Comparison of ENCODE assay signal across 9 cellular contexts in the genomic region with DNA sequence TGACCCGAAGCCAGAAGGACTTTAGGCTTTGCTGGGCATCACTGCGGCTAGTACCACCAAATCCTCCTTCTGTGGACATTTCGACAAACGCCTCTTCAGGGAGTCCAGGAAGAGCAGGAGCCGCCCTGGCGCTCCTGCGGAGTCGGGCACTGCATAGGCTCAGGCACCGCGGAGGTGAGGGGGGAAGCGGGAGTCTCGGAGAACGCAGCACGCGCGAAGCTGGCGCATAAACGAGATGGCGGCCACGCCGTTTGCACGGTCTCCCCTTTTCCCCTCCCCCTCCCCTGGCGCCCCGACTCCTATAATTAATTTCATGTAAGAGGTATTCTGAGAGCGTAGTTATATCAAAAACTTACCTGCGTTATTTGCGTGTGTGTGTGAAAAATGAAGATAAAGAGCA.
"Had no signal": no experiment of that assay in that cellular context is flagged by ENCODE, and none has a peak within 500 bp of the region (broad histone marks: within the 10 kb centered on the region; RNA-seq: fewer than 3 reads in every experiment).

No MANE protein-coding gene starts in this region.

- H3K27me3 Mint-ChIP-seq: IgD-negative memory B cell had no signal

- ATAC-seq: HCT116, HepG2 had no signal

- H3K27ac ChIP-seq: GM23248, HL-60 had no signal

- DNase-seq: GM23248, GOT3, H7, HFFc6 had no signal

- H2AFZ ChIP-seq: GM23248 had no signal

- H3K4me1 Mint-ChIP-seq: IgD-negative memory B cell had no signal

- H3K36me3 Mint-ChIP-seq: IgD-negative memory B cell had no signal

- H3K4me3 Mint-ChIP-seq: HFFc6, IgD-negative memory B cell had no signal

- H3K9me3 Mint-ChIP-seq: HFFc6 had no signal

- H3K4me1 ChIP-seq: HAP-1 had no signal

- H3K4me3 ChIP-seq: GM23248, HAP-1 had no signal

- H3K9ac ChIP-seq: GM23248 had no signal

- H3K27ac Mint-ChIP-seq: HFFc6, IgD-negative memory B cell had no signal

- H3K9me3 ChIP-seq: HAP-1 had no signal

- H3K36me3 ChIP-seq: HAP-1 had no signal
